ENCODE assay signal across 1 cellular context in genomic region chr10:94093286-94093905, GRCh38.
TF ChIP-seq lines count a peak whose summit lies in the region.

No MANE protein-coding gene starts in this region.

TF ChIP-seq in A549, 52 proteins besides CTCF, POLR2A, EP300 and RAD21 (continued from another document):
- no peak for TF ChIP-seq HMGXB4 (CRISPR knock-in tag; IDR thresholded peaks at IDR 0.05; ENCODE audit: borderline replicate concordance)
- TF ChIP-seq RFX5 (IDR thresholded peaks at IDR 0.05): no peak
- no peak for TF ChIP-seq FOSB (CRISPR knock-in tag; IDR thresholded peaks at IDR 0.05)
- no peak for TF ChIP-seq MYC (IDR thresholded peaks at IDR 0.05; ENCODE audit: borderline replicate concordance, low read length)
- TF ChIP-seq POLR2AphosphoS2 (conservative IDR thresholded peaks at IDR 0.05; ENCODE audit: low read length): no peak
